8 cellular contexts compared by ENCODE assay signal in genomic region chr5:34243802-34244201, GRCh38.
A peak's percentile ranks its signal among the peaks of the same experiment; 100 is the strongest.
DNase-seq lines count a peak whose midpoint lies in the region; ATAC-seq and TF ChIP-seq lines count a peak whose summit lies in the region.
"Not testable (repeated sequence)": the region's sequence is repeated elsewhere in the genome, so short reads cannot be mapped to it uniquely, and the experiment has no call there.

No MANE protein-coding gene starts in this region.

- H3K4me3 ChIP-seq in ACC112 (ENCODE audit: low read depth, low read length) (peak overlapping the region; percentile 63), HAP-1 (peak overlapping the region; percentile 32), PC-9 (peak overlapping the region; percentile 43; the same call in 1 of the 2 replicates), breast epithelium (peak overlapping the region in 2 of 3 donors; percentile 59 to 80), cardiac muscle cell (peak overlapping the region; percentile 41)

- H3K4me1 Mint-ChIP-seq in activated T-cell treated with anti-CD3 and anti-CD28 coated beads, Interleukin-2, amount 50 U/mL, for 24 hours (ENCODE audit: low read depth) = peaks cover 14% of the 10 kb centered on the region
- H3K4me1 Mint-ChIP-seq in naive B cell = peaks cover 0 to 22% (median 3%) of the 10 kb centered on the region in 3 donors
- not testable (repeated sequence) for H3K4me1 Mint-ChIP-seq in stimulated activated effector memory CD8-positive, alpha-beta T cell treated with anti-CD3 and anti-CD28 coated beads, Interleukin-12 subunit alpha, Interleukin-12 subunit beta, amount 100 ng/mL, for 72 hours

- peak overlapping the region; percentile 84 for H3K4me3 Mint-ChIP-seq in activated T-cell treated with anti-CD3 and anti-CD28 coated beads, Interleukin-2, amount 50 U/mL, for 24 hours
- peak overlapping the region; percentile 63 to 95 (median 91) for H3K4me3 Mint-ChIP-seq in naive B cell
- H3K4me3 Mint-ChIP-seq in stimulated activated effector memory CD8-positive, alpha-beta T cell treated with anti-CD3 and anti-CD28 coated beads, Interleukin-12 subunit alpha, Interleukin-12 subunit beta, amount 100 ng/mL, for 72 hours = peak overlapping the region; percentile 65

- not testable (repeated sequence) for H2AFZ ChIP-seq in ACC112 (ENCODE audit: low read length, unreplicated experiment); PC-9

- not testable (repeated sequence) for TF ChIP-seq POLR2A in breast epithelium (IDR thresholded peaks at IDR 0.05)

- not testable (repeated sequence) for BruUV-seq in PC-9 (replicated peaks; lab: Mats Ljungman, UMichigan)

- intact Hi-C loops in PC-9 (cut with micrococcal nuclease; ENCODE audit: unreplicated experiment) = loop anchor here (5.0 to 10.0 kb wide), 2 partner anchors 211 to 237 kb away; partner anchors contain the start of gene AMACR
- intact Hi-C loops in breast epithelium (cut with DNase I; ENCODE audit: low total_unique reads) = not testable (repeated sequence)

- not testable (repeated sequence) for H3K36me3 Mint-ChIP-seq in activated T-cell treated with anti-CD3 and anti-CD28 coated beads, Interleukin-2, amount 50 U/mL, for 24 hours (ENCODE audit: low read depth); naive B cell; stimulated activated effector memory CD8-positive, alpha-beta T cell treated with anti-CD3 and anti-CD28 coated beads, Interleukin-12 subunit alpha, Interleukin-12 subunit beta, amount 100 ng/mL, for 72 hours

- not testable (repeated sequence) for H3K27me3 Mint-ChIP-seq in activated T-cell treated with anti-CD3 and anti-CD28 coated beads, Interleukin-2, amount 50 U/mL, for 24 hours; naive B cell

- CTCF ChIA-PET in PC-9 (lab: Charles Lee) = not testable (repeated sequence)

- H3K9me3 ChIP-seq in HAP-1; PC-9 (ENCODE audit: insufficient read depth, low read depth); breast epithelium; cardiac muscle cell (ENCODE audit: low read depth): not testable (repeated sequence)

- peaks cover 12% of the 10 kb centered on the region; the same call in 1 of the 2 replicates for H3F3A ChIP-seq in PC-9 (ENCODE audit: insufficient read depth, low read depth)

- not testable (repeated sequence) for H3K36me3 ChIP-seq in ACC112 (ENCODE audit: insufficient read depth, low read length); HAP-1 (replicated peaks); PC-9 (ENCODE audit: low read depth); breast epithelium; cardiac muscle cell

- H3K27me3 ChIP-seq in ACC112 (ENCODE audit: insufficient read depth, low read length); HAP-1 (ENCODE audit: low read depth); PC-9 (ENCODE audit: insufficient read depth, low read depth); breast epithelium; cardiac muscle cell: not testable (repeated sequence)

- in situ Hi-C loops in HAP-1 (cut with MboI; ENCODE audit: low sequenced_read_pairs) = not testable (repeated sequence)

- not testable (repeated sequence) for H3K4me1 ChIP-seq in ACC112 (ENCODE audit: control insufficient read depth, insufficient read depth, low read length, unreplicated experiment); HAP-1; breast epithelium; cardiac muscle cell (ENCODE audit: low read depth)
- peaks cover 13% of the 10 kb centered on the region; the same call in 1 of the 2 replicates for H3K4me1 ChIP-seq in PC-9 (replicated peaks; ENCODE audit: insufficient read depth)

- POLR2A ChIA-PET in PC-9 (lab: Charles Lee; ENCODE audit: unreplicated experiment) = not testable (repeated sequence)

- DNase-seq in HAP-1 (ENCODE audit: low spot score in 2 of 2); PC-9; activated T-cell treated with anti-CD3 and anti-CD28 coated beads, Interleukin-2, amount 50 U/mL, for 24 hours; breast epithelium (ENCODE audit: low spot score in 2 of 2); cardiac muscle cell (ENCODE audit: low read depth in 1 of 2, low spot score in 1 of 2); naive B cell; stimulated activated effector memory CD8-positive, alpha-beta T cell treated with anti-CD3 and anti-CD28 coated beads, Interleukin-12 subunit alpha, Interleukin-12 subunit beta, amount 100 ng/mL, for 72 hours (ENCODE audit: low spot score in 2 of 2): not testable (repeated sequence)

- H3K4me2 ChIP-seq in PC-9 = peak overlapping the region; percentile 62

- H3K27ac Mint-ChIP-seq in activated T-cell treated with anti-CD3 and anti-CD28 coated beads, Interleukin-2, amount 50 U/mL, for 24 hours = peak overlapping the region; percentile 89
- peak overlapping the region in 3 of 6 donors; percentile 49 to 92 (median 75) for H3K27ac Mint-ChIP-seq in naive B cell
- peak overlapping the region; percentile 40 for H3K27ac Mint-ChIP-seq in stimulated activated effector memory CD8-positive, alpha-beta T cell treated with anti-CD3 and anti-CD28 coated beads, Interleukin-12 subunit alpha, Interleukin-12 subunit beta, amount 100 ng/mL, for 72 hours

- not testable (repeated sequence) for H3K79me2 ChIP-seq in ACC112 (ENCODE audit: control insufficient read depth, insufficient read depth, low read length, unreplicated experiment)
- peaks cover 10% of the 10 kb centered on the region; the same call in 1 of the 2 replicates for H3K79me2 ChIP-seq in PC-9 (ENCODE audit: low read depth)

- TF ChIP-seq CTCF in PC-9 (conservative IDR thresholded peaks at IDR 0.05); breast epithelium (IDR thresholded peaks at IDR 0.05); cardiac muscle cell (IDR thresholded peaks at IDR 0.05; ENCODE audit: low read depth, low read length): not testable (repeated sequence)

- H4K20me1 ChIP-seq in PC-9 (ENCODE audit: insufficient read depth) = not testable (repeated sequence)

- H3K9me3 Mint-ChIP-seq in activated T-cell treated with anti-CD3 and anti-CD28 coated beads, Interleukin-2, amount 50 U/mL, for 24 hours; naive B cell; stimulated activated effector memory CD8-positive, alpha-beta T cell treated with anti-CD3 and anti-CD28 coated beads, Interleukin-12 subunit alpha, Interleukin-12 subunit beta, amount 100 ng/mL, for 72 hours: not testable (repeated sequence)

- not testable (repeated sequence) for ATAC-seq in naive B cell (ENCODE audit: low read depth in 2 of 2); stimulated activated effector memory CD8-positive, alpha-beta T cell treated with anti-CD3 and anti-CD28 coated beads, Interleukin-12 subunit alpha, Interleukin-12 subunit beta, amount 100 ng/mL, for 72 hours

- not testable (repeated sequence) for H3K27ac ChIP-seq in ACC112 (ENCODE audit: low read depth, low read length); breast epithelium
- 0 out of 2 replicates have a peak overlapping the region, but pooled peaks have one; percentile 9 for H3K27ac ChIP-seq in PC-9
- peak overlapping the region; percentile 79 for H3K27ac ChIP-seq in cardiac muscle cell

- H3K9me2 ChIP-seq in PC-9 (ENCODE audit: insufficient read depth) = not testable (repeated sequence)
